9 cellular contexts compared by ENCODE assay signal in genomic region chr4:81031389-81032173, GRCh38. TPM values are rescaled to one million over a fixed set of nuclear protein-coding genes. Genes with fewer than 3 reads are reported as not detected.
DNase-seq lines count a peak whose midpoint lies in the region; ATAC-seq, FAIRE-seq and TF ChIP-seq lines count a peak whose summit lies in the region.
"Had no signal": no experiment of that assay in that cellular context is flagged by ENCODE, and none has a peak within 500 bp of the region (broad histone marks: within the 10 kb centered on the region; RNA-seq: fewer than 3 reads in every experiment).

No MANE protein-coding gene starts in this region.

- POLR2A ChIA-PET in activated CD8-positive, alpha-beta T cell treated with anti-CD3 and anti-CD28 coated beads for 36 hours (lab: Charles Lee) = no interaction called here

- H3K4me3 Mint-ChIP-seq in activated CD8-positive, alpha-beta T cell treated with anti-CD3 and anti-CD28 coated beads for 36 hours = peak overlapping the region; percentile 51

- H3K27ac ChIP-seq in kidney (ENCODE audit: low read depth in 2 of 2, low read length in 2 of 2) (no peak overlapping the region), stomach (peak overlapping the region in 1 of 5 donors; percentile 47)
- H3K27ac ChIP-seq: C4-2B had no signal

- 5 to 18% (median 6%) methylated on average over 18 to 43 of the region's 43 CpGs for WGBS in stomach, 5 donors

- CTCF ChIA-PET in activated CD8-positive, alpha-beta T cell treated with anti-CD3 and anti-CD28 coated beads for 36 hours (lab: Charles Lee) = interaction anchor here (1.0 to 3.3 kb wide), 8 partner anchors 8 to 671 kb away, joined by 3 to 25 read pairs (median 4); no protein-coding TSS in a partner anchor

- intact Hi-C loops in activated CD8-positive, alpha-beta T cell treated with anti-CD3 and anti-CD28 coated beads for 36 hours (cut with micrococcal nuclease) = no loop called here
- intact Hi-C loops in kidney (cut with DNase I) (no loop called here), stomach (cut with DNase I; ENCODE audit: low total_unique reads) (no loop called here)

- H3K36me3 ChIP-seq in kidney (ENCODE audit: control insufficient read depth in 1 of 2, insufficient read depth in 2 of 2, low read length in 2 of 2) = no peaks in the 10 kb centered on the region
- no peaks in the 10 kb centered on the region for H3K36me3 ChIP-seq in stomach

- H3K36me3 Mint-ChIP-seq in activated CD8-positive, alpha-beta T cell treated with anti-CD3 and anti-CD28 coated beads for 36 hours (ENCODE audit: low read depth) = no peaks in the 10 kb centered on the region

- TF ChIP-seq EP300 in stomach (IDR thresholded peaks at IDR 0.05) = no peak

- peaks cover 54% of the 10 kb centered on the region for H3K27me3 Mint-ChIP-seq in activated CD8-positive, alpha-beta T cell treated with anti-CD3 and anti-CD28 coated beads for 36 hours

- peaks cover 10 to 70% (median 58%) of the 10 kb centered on the region in 3 donors for H3K27me3 ChIP-seq in stomach

- H3K9me3 Mint-ChIP-seq in activated CD8-positive, alpha-beta T cell treated with anti-CD3 and anti-CD28 coated beads for 36 hours = no peaks in the 10 kb centered on the region

- peaks cover 12% of the 10 kb centered on the region for H3K4me1 Mint-ChIP-seq in activated CD8-positive, alpha-beta T cell treated with anti-CD3 and anti-CD28 coated beads for 36 hours (ENCODE audit: low read depth)

- H3K4me3 ChIP-seq in kidney (ENCODE audit: low read length in 2 of 2) (peak overlapping the region; percentile 12 to 44), stomach (peak overlapping the region; percentile 42 to 46 (median 44))

- TF ChIP-seq POLR2A in stomach (IDR thresholded peaks at IDR 0.05) = no peak

- no peak overlapping the region for H3K27ac Mint-ChIP-seq in activated CD8-positive, alpha-beta T cell treated with anti-CD3 and anti-CD28 coated beads for 36 hours

- H3K4me1 ChIP-seq in kidney (ENCODE audit: control insufficient read depth in 1 of 2, insufficient read depth in 1 of 2, low read depth in 1 of 2, low read length in 2 of 2) (peaks cover 0 to 5% of the 10 kb centered on the region in 2 donors), stomach (peaks cover 5 to 24% (median 17%) of the 10 kb centered on the region in 4 donors)

- no peak for ATAC-seq in activated CD8-positive, alpha-beta T cell treated with anti-CD3 and anti-CD28 coated beads for 36 hours
- ATAC-seq in GM19452 (IDR thresholded peaks at IDR 0.05; ENCODE audit: unreplicated experiment) = no peak

- DNase-seq in NCI-H82 (lab: John Stamatoyannopoulos, UW) (peak; percentile 31), NCI-H82 treated with DMSO at 0.1 percent for 48 hours (lab: John Stamatoyannopoulos, UW; ENCODE audit: unreplicated experiment) (no peak), kidney (no peak), stomach (no peak), RKO (ENCODE audit: low spot score) (no peak)
- no peak for DNase-seq in activated CD8-positive, alpha-beta T cell treated with anti-CD3 and anti-CD28 coated beads for 36 hours
- DNase-seq in stimulated activated CD4-positive, alpha-beta T cell treated with anti-CD3 and anti-CD28 coated beads, Interleukin-1b, Interleukin-23, amount 100 ng/mL, for 48 hours = no peak

- H3K9me3 ChIP-seq in kidney (ENCODE audit: control insufficient read depth in 1 of 2, low read length in 2 of 2) (no peaks in the 10 kb centered on the region), stomach (no peaks in the 10 kb centered on the region)

- no peak overlapping the region for H3K9ac ChIP-seq in kidney (ENCODE audit: low read length in 2 of 2)

- no peak for TF ChIP-seq CTCF in activated CD8-positive, alpha-beta T cell treated with anti-CD3 and anti-CD28 coated beads for 36 hours (IDR thresholded peaks at IDR 0.05)
- no peak for TF ChIP-seq CTCF in kidney (IDR thresholded peaks at IDR 0.05; ENCODE audit: borderline replicate concordance, extremely low read depth, insufficient read depth)
- no peak for TF ChIP-seq CTCF in stomach (IDR thresholded peaks at IDR 0.05)

- no peak for FAIRE-seq in kidney (lab: Jason Lieb, UNC)

RNA-seq across cellular contexts. Expression of gene BMP3, which starts 1.1 kb away (rescaled TPM):
- total RNA-seq in activated CD8-positive, alpha-beta T cell treated with anti-CD3 and anti-CD28 coated beads for 36 hours = not detected
- total RNA-seq in kidney = 0.28 TPM
- not detected for polyA plus RNA-seq in kidney (ENCODE audit: insufficient read depth, low read depth, low replicate concordance)
- total RNA-seq in stomach = 10 to 100 TPM in 1 of 5 donors, 1 to 10 TPM in 4; 1.8 to 36.9 (median 3.9) TPM
- under 1 TPM in 2 of 3 donors, not detected in 1; 0.15 to 0.25 TPM for polyA plus RNA-seq in stomach
